In the genomic region with DNA sequence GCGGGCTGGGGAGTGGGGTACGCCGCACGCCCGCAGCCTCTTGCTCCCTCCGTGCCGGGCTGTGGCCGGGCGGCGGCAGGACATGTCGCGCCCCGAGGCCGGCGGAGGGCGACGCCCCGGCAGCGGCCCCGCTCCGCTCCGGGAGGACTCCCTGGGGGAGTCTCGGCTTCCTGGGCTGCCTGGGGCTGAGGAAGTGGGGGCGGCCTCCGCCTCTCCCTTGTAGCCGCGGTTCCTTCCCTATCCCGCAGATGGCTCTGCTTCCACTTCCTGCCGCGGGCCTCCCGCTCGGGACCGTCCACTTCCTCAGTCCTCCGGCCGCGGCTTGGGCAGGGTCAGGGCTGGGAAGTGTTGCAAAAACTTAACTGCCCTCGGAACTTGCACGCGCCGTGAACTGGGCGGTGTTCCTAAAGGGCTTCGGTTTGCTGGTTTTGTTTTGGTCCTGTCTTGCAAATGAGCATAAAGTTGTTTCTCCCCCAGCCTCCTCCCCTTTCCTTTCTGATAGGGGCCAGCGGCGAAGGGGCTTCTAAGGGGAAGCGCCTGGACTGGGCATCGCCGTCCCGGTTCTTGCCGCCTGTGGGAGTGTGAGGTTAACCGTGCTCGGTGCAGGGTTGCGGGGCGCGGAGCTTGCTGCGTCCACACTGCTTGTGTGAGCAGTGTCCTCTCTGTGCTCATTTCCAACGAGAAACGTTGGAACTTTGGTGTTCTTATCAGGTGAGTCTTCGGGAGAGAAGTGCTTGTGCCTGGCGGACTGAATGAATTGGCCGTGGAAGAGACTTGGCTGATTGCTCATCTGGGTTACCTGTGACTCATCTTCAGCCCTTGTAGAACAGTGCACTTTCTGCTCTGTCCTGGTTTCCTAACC, we compare ENCODE assay signal across 8 cellular contexts. TPM values are rescaled to one million over a fixed set of nuclear protein-coding genes. Genes with fewer than 3 reads are reported as not detected.
DNase-seq lines count a peak whose midpoint lies in the region; ATAC-seq and TF ChIP-seq lines count a peak whose summit lies in the region.

No MANE protein-coding gene starts in this region.

- H3K4me1 ChIP-seq in Caco-2 (peaks cover 18% of the 10 kb centered on the region), OCI-LY1 (ENCODE audit: insufficient read depth, low read length, severe bottlenecking) (peaks cover 19% of the 10 kb centered on the region), upper lobe of left lung (peaks cover 25 to 55% (median 37%) of the 10 kb centered on the region in 4 donors)

- TF ChIP-seq CTCF in Caco-2 (IDR thresholded peaks at IDR 0.05; ENCODE audit: insufficient read depth in 1 of 2, low read depth in 1 of 2, low read length in 1 of 2, severe bottlenecking in 1 of 2, unreplicated experiment in 1 of 2) = peak; percentile 38 to 53
- peak; percentile 9; the same call in 1 of the 2 replicates for TF ChIP-seq CTCF in OCI-LY1 (IDR thresholded peaks at IDR 0.05; ENCODE audit: low read length)
- TF ChIP-seq CTCF in foreskin fibroblast (IDR thresholded peaks at IDR 0.05; ENCODE audit: low read depth, low read length) = peak; percentile 23
- TF ChIP-seq CTCF in natural killer cell (IDR thresholded peaks at IDR 0.05) = no peak
- TF ChIP-seq CTCF in upper lobe of left lung (IDR thresholded peaks at IDR 0.05) = peak; percentile 22 to 82 (median 51)

- H3K4me1 Mint-ChIP-seq in Caco-2 (ENCODE audit: low read depth, unreplicated experiment) = peaks cover 34% of the 10 kb centered on the region
- H3K4me1 Mint-ChIP-seq in activated naive CD4-positive, alpha-beta T cell treated with anti-CD3 and anti-CD28 coated beads for 36 hours (ENCODE audit: low read depth) = peaks cover 47% of the 10 kb centered on the region
- peaks cover 56 to 65% of the 10 kb centered on the region in 2 donors for H3K4me1 Mint-ChIP-seq in natural killer cell

- no peaks in the 10 kb centered on the region for H4K20me1 ChIP-seq in OCI-LY1 (ENCODE audit: insufficient read depth, low read length)

- CTCF ChIA-PET in Caco-2 (lab: Charles Lee) = interaction anchor here (0.6 to 3.8 kb wide), 5 partner anchors 10 to 804 kb away, joined by 3 to 36 read pairs (median 5); partner anchors contain the start of gene TMEM185B
- CTCF ChIA-PET in activated naive CD4-positive, alpha-beta T cell treated with anti-CD3 and anti-CD28 coated beads for 36 hours (lab: Charles Lee) = interaction anchor here (0.9 to 3.9 kb wide), 3 partner anchors 26 to 60 kb away, joined by 3 to 30 read pairs (median 3); no protein-coding TSS in a partner anchor

- POLR2A ChIA-PET in Caco-2 (lab: Charles Lee) = interaction anchor here (0.9 to 3.4 kb wide), 2 partner anchors 22 to 30 kb away, joined by 9 to 46 read pairs; partner anchors contain the start of gene TMEM185B

- H3K27me3 ChIP-seq in Caco-2 (replicated peaks; ENCODE audit: control insufficient read depth, insufficient read depth, low read length) (no peaks in the 10 kb centered on the region), OCI-LY1 (ENCODE audit: insufficient read depth, low read length) (no peaks in the 10 kb centered on the region; the same call in 1 of the 2 replicates), upper lobe of left lung (no peaks in the 10 kb centered on the region)

- no peak overlapping the region for H2AFZ ChIP-seq in OCI-LY1 (ENCODE audit: low read length)

- H3K27ac ChIP-seq in OCI-LY1 (ENCODE audit: low read depth, low read length, poor library complexity, severe bottlenecking) (no peak overlapping the region), upper lobe of left lung (peak overlapping the region; percentile 94 to 99 (median 95))

- H3K27ac Mint-ChIP-seq in Caco-2 (ENCODE audit: unreplicated experiment) = peak overlapping the region; percentile 68
- H3K27ac Mint-ChIP-seq in activated naive CD4-positive, alpha-beta T cell treated with anti-CD3 and anti-CD28 coated beads for 36 hours = peak overlapping the region; percentile 31
- peak overlapping the region; percentile 94 to 96 for H3K27ac Mint-ChIP-seq in natural killer cell

- ATAC-seq in GM19035 (IDR thresholded peaks at IDR 0.05; ENCODE audit: unreplicated experiment) = peak; percentile 36
- ATAC-seq in HG03135 (IDR thresholded peaks at IDR 0.05; ENCODE audit: unreplicated experiment) = peak; percentile 39
- ATAC-seq in natural killer cell = peak; percentile 14 to 40 (median 20)
- peak; percentile 83 to 90 for ATAC-seq in upper lobe of left lung (ENCODE audit: low FRiP score in 2 of 2)

- no peaks in the 10 kb centered on the region for H3K27me3 Mint-ChIP-seq in Caco-2 (ENCODE audit: insufficient read depth, unreplicated experiment)
- no peaks in the 10 kb centered on the region for H3K27me3 Mint-ChIP-seq in activated naive CD4-positive, alpha-beta T cell treated with anti-CD3 and anti-CD28 coated beads for 36 hours (ENCODE audit: low read depth)
- peaks cover 5 to 8% of the 10 kb centered on the region in 2 donors for H3K27me3 Mint-ChIP-seq in natural killer cell (ENCODE audit: low read depth in 2 of 2)

- TF ChIP-seq EP300 in upper lobe of left lung (IDR thresholded peaks at IDR 0.05) = no peak

- BruUV-seq in Caco-2 (replicated peaks; lab: Mats Ljungman, UMichigan) = no TSS peak

- H3F3A ChIP-seq in OCI-LY1 (ENCODE audit: insufficient read depth, low read length) = no peaks in the 10 kb centered on the region

- H3K9ac ChIP-seq in OCI-LY1 (ENCODE audit: low read length) = peak overlapping the region; percentile 67

- H3K9me3 ChIP-seq in Caco-2 (no peaks in the 10 kb centered on the region), OCI-LY1 (ENCODE audit: low read length) (no peaks in the 10 kb centered on the region), upper lobe of left lung (no peaks in the 10 kb centered on the region)

- 0 to 1% methylated on average over 14 to 36 of the region's 60 CpGs for WGBS in upper lobe of left lung, 2 donors

- peaks cover 7% of the 10 kb centered on the region for H3K9me3 Mint-ChIP-seq in Caco-2 (ENCODE audit: unreplicated experiment)
- no peaks in the 10 kb centered on the region for H3K9me3 Mint-ChIP-seq in activated naive CD4-positive, alpha-beta T cell treated with anti-CD3 and anti-CD28 coated beads for 36 hours
- no peaks in the 10 kb centered on the region for H3K9me3 Mint-ChIP-seq in natural killer cell

- H3K36me3 Mint-ChIP-seq in Caco-2 (ENCODE audit: insufficient read depth, unreplicated experiment) (peaks cover 9% of the 10 kb centered on the region), natural killer cell (no peaks in the 10 kb centered on the region)
- peaks cover 2% of the 10 kb centered on the region for H3K36me3 Mint-ChIP-seq in activated naive CD4-positive, alpha-beta T cell treated with anti-CD3 and anti-CD28 coated beads for 36 hours (ENCODE audit: low read depth)

- H3K36me3 ChIP-seq in Caco-2 (ENCODE audit: control insufficient read depth, insufficient read depth, low read length) = peaks cover 2% of the 10 kb centered on the region
- H3K36me3 ChIP-seq in OCI-LY1 (ENCODE audit: insufficient read depth, low read length) = no peaks in the 10 kb centered on the region
- H3K36me3 ChIP-seq in upper lobe of left lung = no peaks in the 10 kb centered on the region

- H3K4me3 ChIP-seq in Caco-2 (ENCODE audit: low read depth, low read length) (peak overlapping the region; percentile 64), OCI-LY1 (ENCODE audit: low read depth, low read length, poor library complexity, severe bottlenecking) (peak overlapping the region; percentile 79), foreskin fibroblast (ENCODE audit: low read depth in 1 of 2, low read length in 2 of 2) (peak overlapping the region; percentile 95 to 98), upper lobe of left lung (peak overlapping the region; percentile 75 to 98 (median 92))

- TF ChIP-seq POLR2A in upper lobe of left lung (IDR thresholded peaks at IDR 0.05) = peak in 2 of 4 donors; percentile 2 to 43

- H3K4me3 Mint-ChIP-seq in Caco-2 (ENCODE audit: unreplicated experiment) (peak overlapping the region; percentile 82), natural killer cell (peak overlapping the region; percentile 95)
- H3K4me3 Mint-ChIP-seq in activated naive CD4-positive, alpha-beta T cell treated with anti-CD3 and anti-CD28 coated beads for 36 hours = peak overlapping the region; percentile 87

- no peaks in the 10 kb centered on the region for H3K79me2 ChIP-seq in OCI-LY1 (ENCODE audit: insufficient read depth, low read length)

- intact Hi-C loops in Caco-2 (cut with micrococcal nuclease; ENCODE audit: unreplicated experiment) (loop anchor here (1.0 to 2.0 kb wide), 6 partner anchors 8 to 427 kb away; no protein-coding TSS in a partner anchor), natural killer cell (cut with micrococcal nuclease) (loop anchor here (2.0 kb wide), 1 partner anchor 494 kb away; the partner anchor contains the start of gene PTPN4)
- intact Hi-C loops in activated naive CD4-positive, alpha-beta T cell treated with anti-CD3 and anti-CD28 coated beads for 36 hours (cut with micrococcal nuclease) = loop anchor here (2.0 to 10.0 kb wide), 3 partner anchors 240 to 1484 kb away; partner anchors contain the start of genes C2orf76, DBI, EPB41L5 and NIFK

- no peaks in the 10 kb centered on the region for H3K9me2 ChIP-seq in OCI-LY1 (ENCODE audit: low read depth, low read length)

- peak; percentile 86 to 87 for DNase-seq in Caco-2
- peak; percentile 50 for DNase-seq in activated naive CD4-positive, alpha-beta T cell treated with anti-CD3 and anti-CD28 coated beads for 36 hours
- DNase-seq in foreskin fibroblast = peak; percentile 78 to 92
- DNase-seq in natural killer cell = no peak
- DNase-seq in upper lobe of left lung = peak; percentile 84 to 90

- peak overlapping the region; percentile 84 for H3K4me2 ChIP-seq in OCI-LY1 (ENCODE audit: low read length)

RNA-seq across cellular contexts. Expression of gene RALB, which starts 0.6 kb away (rescaled TPM):
- 56.5 and 59.4 TPM in 2 replicates for total RNA-seq in Caco-2 (2022)
- total RNA-seq in activated naive CD4-positive, alpha-beta T cell treated with anti-CD3 and anti-CD28 coated beads for 36 hours = 10 to 100 TPM; 16.4 to 19.3 TPM
- total RNA-seq in natural killer cell = 10 to 100 TPM; 21.0 to 25.9 (median 25.4) TPM
- total RNA-seq in upper lobe of left lung = 10 to 100 TPM; 23.0 to 85.8 (median 46.5) TPM

RNA-seq across cellular contexts. Expression of gene TMEM185B, which starts 30.1 kb away (rescaled TPM):
- total RNA-seq in Caco-2 (2022) (67.3 and 69.9 TPM in 2 replicates), natural killer cell (10 to 100 TPM; 19.9 to 25.2 (median 19.9) TPM), upper lobe of left lung (10 to 100 TPM; 15.3 to 29.3 (median 25.5) TPM)
- 10 to 100 TPM; 11.4 to 12.2 TPM for total RNA-seq in activated naive CD4-positive, alpha-beta T cell treated with anti-CD3 and anti-CD28 coated beads for 36 hours

Comparison
In these comparisons a context has a peak if more than half of its experiments do, and no peak if none do; other contexts are left out.
1. H3K27ac Mint-ChIP-seq: peak in every context shown above with its lines; median percentile 95 in natural killer cell; 68 in Caco-2; 31 in activated naive CD4-positive, alpha-beta T cell treated with anti-CD3 and anti-CD28 coated beads for 36 hours.
2. ATAC-seq: peak in every context shown above with its lines; median percentile 86 in upper lobe of left lung; 39 in HG03135; 36 in GM19035; 20 in natural killer cell.